In genomic region chr11:19240420-19241259, GRCh38 we compare ENCODE assay signal across 1 cellular context.
A peak's percentile ranks its signal among the peaks of the same experiment; 100 is the strongest.
TF ChIP-seq lines count a peak whose summit lies in the region.

A gene with protein sequence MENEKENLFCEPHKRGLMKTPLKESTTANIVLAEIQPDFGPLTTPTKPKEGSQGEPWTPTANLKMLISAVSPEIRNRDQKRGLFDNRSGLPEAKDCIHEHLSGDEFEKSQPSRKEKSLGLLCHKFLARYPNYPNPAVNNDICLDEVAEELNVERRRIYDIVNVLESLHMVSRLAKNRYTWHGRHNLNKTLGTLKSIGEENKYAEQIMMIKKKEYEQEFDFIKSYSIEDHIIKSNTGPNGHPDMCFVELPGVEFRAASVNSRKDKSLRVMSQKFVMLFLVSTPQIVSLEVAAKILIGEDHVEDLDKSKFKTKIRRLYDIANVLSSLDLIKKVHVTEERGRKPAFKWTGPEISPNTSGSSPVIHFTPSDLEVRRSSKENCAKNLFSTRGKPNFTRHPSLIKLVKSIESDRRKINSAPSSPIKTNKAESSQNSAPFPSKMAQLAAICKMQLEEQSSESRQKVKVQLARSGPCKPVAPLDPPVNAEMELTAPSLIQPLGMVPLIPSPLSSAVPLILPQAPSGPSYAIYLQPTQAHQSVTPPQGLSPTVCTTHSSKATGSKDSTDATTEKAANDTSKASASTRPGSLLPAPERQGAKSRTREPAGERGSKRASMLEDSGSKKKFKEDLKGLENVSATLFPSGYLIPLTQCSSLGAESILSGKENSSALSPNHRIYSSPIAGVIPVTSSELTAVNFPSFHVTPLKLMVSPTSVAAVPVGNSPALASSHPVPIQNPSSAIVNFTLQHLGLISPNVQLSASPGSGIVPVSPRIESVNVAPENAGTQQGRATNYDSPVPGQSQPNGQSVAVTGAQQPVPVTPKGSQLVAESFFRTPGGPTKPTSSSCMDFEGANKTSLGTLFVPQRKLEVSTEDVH (minus strand): TSS chr11:19240945. CDS start chr11:19240121, 824 bp downstream.

TF ChIP-seq in K562, 482 proteins besides CTCF, POLR2A, EP300 and RAD21 (continued from another document and continues in another):
- TF ChIP-seq PBX2 (CRISPR knock-in tag; IDR thresholded peaks at IDR 0.05; ENCODE audit: low read depth): no peak
- TF ChIP-seq PBX2 (tag; conservative IDR thresholded peaks at IDR 0.05; ENCODE audit: low read depth): no peak; the same call in 1 of the 2 replicates
- no peak for TF ChIP-seq EZH2 (IDR thresholded peaks at IDR 0.05; ENCODE audit: borderline replicate concordance, low read depth, low read length)
- peak; percentile 52; the same call in 1 of the 2 replicates for TF ChIP-seq LCOR (CRISPR knock-in tag; IDR thresholded peaks at IDR 0.05)
- TF ChIP-seq MTF1 (CRISPR knock-in tag; IDR thresholded peaks at IDR 0.05; ENCODE audit: borderline replicate concordance): no peak
- no peak for TF ChIP-seq KHSRP (IDR thresholded peaks at IDR 0.05)
- TF ChIP-seq TAF1 (IDR thresholded peaks at IDR 0.05; ENCODE audit: control insufficient read depth, extremely low read depth, insufficient read depth, low read length, severe bottlenecking): peak; percentile 80
- TF ChIP-seq GATAD2B (IDR thresholded peaks at IDR 0.05; ENCODE audit: borderline replicate concordance): 0 out of 2 replicates have a peak, but pooled peaks have one; percentile 24
- TF ChIP-seq NFIC (IDR thresholded peaks at IDR 0.05): no peak
- peak; percentile 22 for TF ChIP-seq MEIS2 (IDR thresholded peaks at IDR 0.05; ENCODE audit: partially characterized antibody)
- peak; percentile 29 for TF ChIP-seq HNRNPK (IDR thresholded peaks at IDR 0.05; ENCODE audit: low read depth, low read length, poor library complexity, severe bottlenecking)
- TF ChIP-seq ZNF165 (CRISPR knock-in tag; IDR thresholded peaks at IDR 0.05; ENCODE audit: borderline replicate concordance): no peak
- TF ChIP-seq MAFF (IDR thresholded peaks at IDR 0.05; ENCODE audit: low read length): no peak
- no peak for TF ChIP-seq NR2F6 (CRISPR knock-in tag; IDR thresholded peaks at IDR 0.05)
- 0 out of 2 replicates have a peak, but pooled peaks have one; percentile 29 for TF ChIP-seq ZSCAN29 (IDR thresholded peaks at IDR 0.05)
- peak; percentile 75; the same call in 1 of the 2 replicates for TF ChIP-seq CHD2 (IDR thresholded peaks at IDR 0.05; ENCODE audit: low read depth, low read length)
- no peak for TF ChIP-seq NFATC3 (IDR thresholded peaks at IDR 0.05)
- TF ChIP-seq UBTF (IDR thresholded peaks at IDR 0.05; ENCODE audit: borderline replicate concordance in 1 of 2, low read depth in 2 of 2, low read length in 2 of 2): 0 out of 4 replicates have a peak, but pooled peaks of 1 of the 2 experiments have one; percentile 9
- TF ChIP-seq E2F3 (CRISPR knock-in tag; IDR thresholded peaks at IDR 0.05): peak; percentile 89
- no peak for TF ChIP-seq RNF219 (CRISPR knock-in tag; IDR thresholded peaks at IDR 0.05)
- TF ChIP-seq MECOM (CRISPR knock-in tag; IDR thresholded peaks at IDR 0.05): no peak
- peak; percentile 88 for TF ChIP-seq RBM22 (IDR thresholded peaks at IDR 0.05; ENCODE audit: low read depth, low read length, poor library complexity, severe bottlenecking)
- peak; percentile 72 for TF ChIP-seq POLR2H (tag; IDR thresholded peaks at IDR 0.05; ENCODE audit: low read depth)
- TF ChIP-seq NCOA1 (IDR thresholded peaks at IDR 0.05; ENCODE audit: low read depth): no peak
- peak; percentile 95 for TF ChIP-seq ARID4B (CRISPR knock-in tag; IDR thresholded peaks at IDR 0.05)
- no peak for TF ChIP-seq ZNF184 (CRISPR knock-in tag; IDR thresholded peaks at IDR 0.05)
- peak; percentile 56 for TF ChIP-seq HNRNPLL (IDR thresholded peaks at IDR 0.05; ENCODE audit: low read depth, low read length, poor library complexity, severe bottlenecking)
- peak; percentile 75; the same call in 1 of the 2 replicates for TF ChIP-seq POLR2G (IDR thresholded peaks at IDR 0.05; ENCODE audit: low read depth, low read length)
- no peak for TF ChIP-seq KDM1A (IDR thresholded peaks at IDR 0.05)
- peak; percentile 91 for TF ChIP-seq CXXC5 (CRISPR knock-in tag; IDR thresholded peaks at IDR 0.05)
- peak; percentile 57 for TF ChIP-seq HMGN3 (IDR thresholded peaks at IDR 0.05; ENCODE audit: borderline replicate concordance, extremely low read depth, insufficient read length, low read depth, low read length)
- TF ChIP-seq SP1 (CRISPR knock-in tag; IDR thresholded peaks at IDR 0.05): peak; percentile 50
- TF ChIP-seq, protein P1, sequence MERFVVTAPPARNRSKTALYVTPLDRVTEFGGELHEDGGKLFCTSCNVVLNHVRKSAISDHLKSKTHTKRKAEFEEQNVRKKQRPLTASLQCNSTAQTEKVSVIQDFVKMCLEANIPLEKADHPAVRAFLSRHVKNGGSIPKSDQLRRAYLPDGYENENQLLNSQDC (CRISPR knock-in tag; IDR thresholded peaks at IDR 0.05): no peak
- no peak for TF ChIP-seq NELFE (IDR thresholded peaks at IDR 0.05; ENCODE audit: insufficient read depth, insufficient read length)
- TF ChIP-seq, protein P2, sequence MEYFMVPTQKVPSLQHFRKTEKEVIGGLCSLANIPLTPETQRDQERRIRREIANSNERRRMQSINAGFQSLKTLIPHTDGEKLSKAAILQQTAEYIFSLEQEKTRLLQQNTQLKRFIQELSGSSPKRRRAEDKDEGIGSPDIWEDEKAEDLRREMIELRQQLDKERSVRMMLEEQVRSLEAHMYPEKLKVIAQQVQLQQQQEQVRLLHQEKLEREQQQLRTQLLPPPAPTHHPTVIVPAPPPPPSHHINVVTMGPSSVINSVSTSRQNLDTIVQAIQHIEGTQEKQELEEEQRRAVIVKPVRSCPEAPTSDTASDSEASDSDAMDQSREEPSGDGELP (CRISPR knock-in tag; IDR thresholded peaks at IDR 0.05; ENCODE audit: borderline replicate concordance): peak; percentile 67; the same call in 1 of the 2 replicates
- TF ChIP-seq FOXA3 (CRISPR knock-in tag; conservative IDR thresholded peaks at IDR 0.05 in 1 of 2, IDR thresholded peaks at IDR 0.05 in 1 of 2): no peak
- TF ChIP-seq, protein P3, sequence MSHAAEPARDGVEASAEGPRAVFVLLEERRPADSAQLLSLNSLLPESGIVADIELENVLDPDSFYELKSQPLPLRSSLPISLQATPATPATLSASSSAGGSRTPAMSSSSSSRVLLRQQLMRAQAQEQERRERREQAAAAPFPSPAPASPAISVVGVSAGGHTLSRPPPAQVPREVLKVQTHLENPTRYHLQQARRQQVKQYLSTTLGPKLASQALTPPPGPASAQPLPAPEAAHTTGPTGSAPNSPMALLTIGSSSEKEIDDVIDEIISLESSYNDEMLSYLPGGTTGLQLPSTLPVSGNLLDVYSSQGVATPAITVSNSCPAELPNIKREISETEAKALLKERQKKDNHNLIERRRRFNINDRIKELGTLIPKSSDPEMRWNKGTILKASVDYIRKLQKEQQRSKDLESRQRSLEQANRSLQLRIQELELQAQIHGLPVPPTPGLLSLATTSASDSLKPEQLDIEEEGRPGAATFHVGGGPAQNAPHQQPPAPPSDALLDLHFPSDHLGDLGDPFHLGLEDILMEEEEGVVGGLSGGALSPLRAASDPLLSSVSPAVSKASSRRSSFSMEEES (CRISPR knock-in tag; IDR thresholded peaks at IDR 0.05): no peak
- no peak for TF ChIP-seq SMARCA4 (IDR thresholded peaks at IDR 0.05)
- peak; percentile 84; the same call in 1 of the 2 replicates for TF ChIP-seq MXI1 (IDR thresholded peaks at IDR 0.05; ENCODE audit: low read depth, low read length)
- TF ChIP-seq, protein P4, sequence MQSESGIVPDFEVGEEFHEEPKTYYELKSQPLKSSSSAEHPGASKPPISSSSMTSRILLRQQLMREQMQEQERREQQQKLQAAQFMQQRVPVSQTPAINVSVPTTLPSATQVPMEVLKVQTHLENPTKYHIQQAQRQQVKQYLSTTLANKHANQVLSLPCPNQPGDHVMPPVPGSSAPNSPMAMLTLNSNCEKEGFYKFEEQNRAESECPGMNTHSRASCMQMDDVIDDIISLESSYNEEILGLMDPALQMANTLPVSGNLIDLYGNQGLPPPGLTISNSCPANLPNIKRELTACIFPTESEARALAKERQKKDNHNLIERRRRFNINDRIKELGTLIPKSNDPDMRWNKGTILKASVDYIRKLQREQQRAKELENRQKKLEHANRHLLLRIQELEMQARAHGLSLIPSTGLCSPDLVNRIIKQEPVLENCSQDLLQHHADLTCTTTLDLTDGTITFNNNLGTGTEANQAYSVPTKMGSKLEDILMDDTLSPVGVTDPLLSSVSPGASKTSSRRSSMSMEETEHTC (IDR thresholded peaks at IDR 0.05): no peak
- TF ChIP-seq PCBP2 (IDR thresholded peaks at IDR 0.05; ENCODE audit: low read depth, low read length, poor library complexity, severe bottlenecking): no peak
- no peak for TF ChIP-seq TOE1 (IDR thresholded peaks at IDR 0.05; ENCODE audit: borderline replicate concordance)
- TF ChIP-seq TOE1 (CRISPR knock-in tag; IDR thresholded peaks at IDR 0.05; ENCODE audit: borderline replicate concordance, low read depth): no peak
- peak in 1 of 2 experiments; percentile 70; a peak in 1 of 4 replicates for TF ChIP-seq HDAC1 (IDR thresholded peaks at IDR 0.05)
- peak; percentile 75 for TF ChIP-seq TAF9B (IDR thresholded peaks at IDR 0.05; ENCODE audit: partially characterized antibody)
